Comparison of ENCODE assay signal across 8 cellular contexts in the genomic region with DNA sequence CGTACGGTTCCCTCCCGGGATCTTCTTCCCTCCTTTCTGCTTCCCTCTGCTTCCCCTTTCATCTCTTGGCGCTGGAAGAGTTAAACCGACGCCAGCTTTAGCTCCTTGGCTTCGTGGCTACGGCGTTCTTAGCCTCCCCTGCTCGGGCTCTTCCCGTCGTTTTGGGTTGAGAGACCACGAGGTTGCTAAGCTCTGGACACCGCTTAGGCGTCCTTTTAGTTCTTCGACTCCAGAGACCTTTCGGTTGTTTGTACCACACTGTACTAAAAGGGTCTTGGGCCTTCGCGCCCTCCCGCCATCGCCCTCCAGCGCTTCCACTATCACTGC. TPM values are rescaled to one million over a fixed set of nuclear protein-coding genes. Genes with fewer than 3 reads are reported as not detected.
A peak's percentile ranks its signal among the peaks of the same experiment; 100 is the strongest.
DNase-seq lines count a peak whose midpoint lies in the region; ATAC-seq, FAIRE-seq and TF ChIP-seq lines count a peak whose summit lies in the region.

No MANE protein-coding gene starts in this region.

- no peak overlapping the region for H2BK20ac ChIP-seq in H9 (ENCODE audit: low read depth, low read length, poor library complexity, severe bottlenecking)

- intact Hi-C loops in HepG2 (cut with micrococcal nuclease; ENCODE audit: unreplicated experiment) = no loop called here

- no peak overlapping the region for H2BK120ac ChIP-seq in H9 (ENCODE audit: low read depth, low read length, poor library complexity, severe bottlenecking)

- no CpG with 5 or more reads among the region's 22 CpGs for WGBS in H9 (ENCODE audit: extremely low coverage, insufficient read length, low lambda C conversion rate)
- WGBS in HepG2 (ENCODE audit: low lambda C conversion rate) = under 1% methylated on average over 20 of the region's 22 CpGs

- H3K23me2 ChIP-seq in H9 (ENCODE audit: insufficient read length, low read depth, low read length, poor library complexity, severe bottlenecking) = peaks cover 7% of the 10 kb centered on the region

- H3K4me2 ChIP-seq in H9 (ENCODE audit: insufficient read depth, insufficient read length, low read length) (peak overlapping the region; percentile 58), OCI-LY3 (ENCODE audit: low read length) (peak overlapping the region; percentile 65), HepG2 (ENCODE audit: low read depth, low read length) (peak overlapping the region; percentile 88)

- H3K4me1 ChIP-seq in H9 (ENCODE audit: insufficient read depth, low read length) = no peaks in the 10 kb centered on the region
- H3K4me1 ChIP-seq in OCI-LY3 (ENCODE audit: low read length) = peaks cover 18% of the 10 kb centered on the region
- peaks cover 37% of the 10 kb centered on the region for H3K4me1 ChIP-seq in HepG2 (ENCODE audit: insufficient read depth, low read length)

- H2BK12ac ChIP-seq in H9 (ENCODE audit: insufficient read length, low read depth, low read length) = peak overlapping the region; percentile 46

- no peaks in the 10 kb centered on the region; the same call in 1 of the 2 replicates for H3K27me3 Mint-ChIP-seq in H9 (ENCODE audit: low read depth)

- no peak overlapping the region for H2AFZ ChIP-seq in H9 (ENCODE audit: low read length)
- H2AFZ ChIP-seq in OCI-LY3 (ENCODE audit: low read depth, low read length) = 0 out of 2 replicates have a peak overlapping the region, but pooled peaks have one; percentile 83
- no peak overlapping the region for H2AFZ ChIP-seq in HepG2 (ENCODE audit: low read length)

- no peak overlapping the region for H2BK15ac ChIP-seq in H9 (ENCODE audit: low read depth, low read length)

- H3K9me3 ChIP-seq in H9 (ENCODE audit: control insufficient read depth, low read depth, low read length) = no peaks in the 10 kb centered on the region
- no peaks in the 10 kb centered on the region for H3K9me3 ChIP-seq in OCI-LY3 (ENCODE audit: insufficient read depth, low read length)
- H3K9me3 ChIP-seq in HepG2 (ENCODE audit: low read length) = no peaks in the 10 kb centered on the region

- peak overlapping the region; percentile 29; the same call in 1 of the 2 replicates for H3K4ac ChIP-seq in H9 (ENCODE audit: low read depth, low read length)

- H4K5ac ChIP-seq in H9 (ENCODE audit: insufficient read length, low read depth, low read length) = peak overlapping the region; percentile 36

- H3K36me3 Mint-ChIP-seq in H9 (ENCODE audit: insufficient read depth in 1 of 3, low read depth in 3 of 3) = peaks cover 18 to 48% (median 48%) of the 10 kb centered on the region in 3 experiments; a peak in 6 of 7 replicates

- TF ChIP-seq EP300 in HepG2 (IDR thresholded peaks at IDR 0.05; ENCODE audit: low read depth in 2 of 2, low read length in 2 of 2) (no peak), HepG2 (CRISPR knock-in tag; IDR thresholded peaks at IDR 0.05; ENCODE audit: borderline replicate concordance) (no peak; the same call in 1 of the 2 replicates)

- no peaks in the 10 kb centered on the region for H3K79me1 ChIP-seq in H9 (ENCODE audit: insufficient read depth, low read depth, low read length, poor library complexity, severe bottlenecking)

- peak overlapping the region; percentile 99 for H3K9ac ChIP-seq in H9 (ENCODE audit: extremely low read depth, insufficient read length, low read length)
- H3K9ac ChIP-seq in OCI-LY3 (ENCODE audit: low read length) = peak overlapping the region; percentile 81
- peak overlapping the region; percentile 100 for H3K9ac ChIP-seq in HepG2 (ENCODE audit: insufficient read depth, low read depth, low read length)

- peak overlapping the region; percentile 68 for H4K8ac ChIP-seq in H9 (replicated peaks; ENCODE audit: insufficient read length, low read depth, low read length)

- peak overlapping the region; percentile 99 for H3K18ac ChIP-seq in H9 (ENCODE audit: insufficient read length, low read depth, low read length)

- H2BK5ac ChIP-seq in H9 (ENCODE audit: insufficient read length, low read length) = peak overlapping the region; percentile 79

- H3K4me1 Mint-ChIP-seq in H9 = peaks cover 15 to 23% of the 10 kb centered on the region in 2 experiments

- no peak overlapping the region for H3K23ac ChIP-seq in H9 (ENCODE audit: insufficient read length, low read depth, low read length)

- no peak for TF ChIP-seq RAD21 in HepG2 (CRISPR knock-in tag; IDR thresholded peaks at IDR 0.05)

- no peak for FAIRE-seq in HepG2 (lab: Jason Lieb, UNC)

- DNase-seq in NCI-H1105 treated with DMSO at 0.1 percent for 48 hours (lab: John Stamatoyannopoulos, UW) = peak; percentile 46
- DNase-seq in NCI-H1105 (lab: John Stamatoyannopoulos, UW) = no peak
- no peak for DNase-seq in H9
- DNase-seq in HepG2 (ENCODE audit: low spot score) = peak; percentile 18
- peak; percentile 57 for DNase-seq in superior temporal gyrus (ENCODE audit: extremely low spot score)
- DNase-seq in putamen (ENCODE audit: low spot score) = no peak

- peak overlapping the region; percentile 1 for H4K91ac ChIP-seq in H9 (ENCODE audit: insufficient read length, low read depth, low read length)

- H3K14ac ChIP-seq in H9 (ENCODE audit: insufficient read depth, low read length) = peak overlapping the region; percentile 99

- H3K9me3 Mint-ChIP-seq in H9 = peaks cover 0 to 2% of the 10 kb centered on the region in 2 experiments; a peak in 2 of 5 replicates

- H3K4me3 ChIP-seq in OCI-LY3 (ENCODE audit: low read length) (peak overlapping the region; percentile 91), HepG2 (replicated peaks in 1 of 3; ENCODE audit: insufficient read depth in 1 of 3, low read depth in 2 of 3, low read length in 3 of 3) (peak overlapping the region; percentile 89 to 97 (median 90))

- TF ChIP-seq CTCF in H9 (conservative IDR thresholded peaks at IDR 0.05) (no peak), OCI-LY3 (IDR thresholded peaks at IDR 0.05; ENCODE audit: low read depth, low read length) (no peak), HepG2 (CRISPR knock-in tag; IDR thresholded peaks at IDR 0.05) (no peak)

- CTCF ChIA-PET in HepG2 (lab: Yijun Ruan, JAX; ENCODE audit: low intra/inter-chr PET ratio, low total read pairs) = no interaction called here

- no peak overlapping the region for H2AK5ac ChIP-seq in H9 (ENCODE audit: insufficient read length, low read length)

- peak overlapping the region; percentile 93 to 98 for H3K4me3 Mint-ChIP-seq in H9

- POLR2A ChIA-PET in HepG2 (lab: Yijun Ruan, JAX) = interaction anchor here (0.9 to 3.9 kb wide), 7 partner anchors 10 to 31 kb away, joined by 3 to 93 read pairs (median 6); partner anchors contain the start of gene ATXN3

- H3K79me2 ChIP-seq in H9 (ENCODE audit: insufficient read depth, low read length) = no peaks in the 10 kb centered on the region; the same call in 1 of the 2 replicates
- peaks cover 60% of the 10 kb centered on the region for H3K79me2 ChIP-seq in OCI-LY3 (ENCODE audit: low read length)
- H3K79me2 ChIP-seq in HepG2 (ENCODE audit: insufficient read depth, low read length) = peaks cover 24% of the 10 kb centered on the region

- peak overlapping the region; percentile 77 for H3K56ac ChIP-seq in H9 (ENCODE audit: insufficient read length, low read depth, low read length)

- ATAC-seq in HepG2 = peak; percentile 44

- in situ Hi-C loops in HepG2 (cut with HindIII; ENCODE audit: extremely low pct_ligation_motif_present, low pct_unique_long_range_greater_than_20kb) = no loop called here

- BruUV-seq in HepG2 (replicated peaks; lab: Mats Ljungman, UMichigan) = TSS peak; percentile 70

- H3K27ac ChIP-seq in H9 (ENCODE audit: insufficient read length, low read depth, low read length) (peak overlapping the region; percentile 34), OCI-LY3 (ENCODE audit: low read length) (peak overlapping the region; percentile 53), cingulate gyrus (ENCODE audit: low read depth, low read length) (peak overlapping the region; percentile 90), HepG2 (ENCODE audit: extremely low read length, insufficient read depth, low read length) (peak overlapping the region; percentile 94)

- TF ChIP-seq POLR2A in HepG2 (IDR thresholded peaks at IDR 0.05; ENCODE audit: insufficient read depth in 1 of 2, low read depth in 2 of 2, low read length in 2 of 2) = no peak

- H3T11ph ChIP-seq in H9 (ENCODE audit: low read length) = no peak overlapping the region

- H3K27me3 ChIP-seq in H9 (ENCODE audit: insufficient read depth, low read length) (no peaks in the 10 kb centered on the region), OCI-LY3 (ENCODE audit: low read depth, low read length) (no peaks in the 10 kb centered on the region), HepG2 (ENCODE audit: control insufficient read depth in 1 of 2, insufficient read depth in 2 of 2, low read length in 2 of 2) (no peaks in the 10 kb centered on the region; a peak in 1 of 5 replicates)

- H4K20me1 ChIP-seq in H9 (ENCODE audit: control insufficient read depth, insufficient read depth, insufficient read length) (no peaks in the 10 kb centered on the region), OCI-LY3 (ENCODE audit: insufficient read depth, low read length) (no peaks in the 10 kb centered on the region), HepG2 (ENCODE audit: insufficient read depth, low read length) (no peaks in the 10 kb centered on the region)

- peak overlapping the region; percentile 100 for H3K27ac Mint-ChIP-seq in H9

- H3K36me3 ChIP-seq in OCI-LY3 (replicated peaks; ENCODE audit: low read depth, low read length) = peaks cover 25% of the 10 kb centered on the region
- peaks cover 0 to 3% of the 10 kb centered on the region in 2 experiments; a peak in 3 of 5 replicates for H3K36me3 ChIP-seq in HepG2 (replicated peaks in 1 of 2; ENCODE audit: control insufficient read depth in 1 of 2, insufficient read depth in 2 of 2, low read length in 2 of 2)

RNA-seq across cellular contexts. Expression of gene CPSF2, which starts 0.5 kb away (rescaled TPM):
- total RNA-seq in H9 (2021) (106 and 108 TPM in 2 replicates), HepG2 (2016; rRNA removed; fragmentation: Illumina TruSeq; extraction: Trizol) (67.9 and 126 TPM in 2 replicates)
- total RNA-seq in HepG2 (2016; cell fraction: cytosol; rRNA removed; fragmentation: Illumina TruSeq; extraction: Trizol; ENCODE audit: low read depth) = 5.2 and 6.2 TPM in 2 replicates
- 71.1 and 122 TPM in 2 replicates for total RNA-seq in HepG2 (2016; cell fraction: insoluble cytoplasmic fraction; rRNA removed; fragmentation: Illumina TruSeq; extraction: Trizol)
- 23.7 and 26.0 TPM in 2 replicates for total RNA-seq in HepG2 (2016; cell fraction: membrane; rRNA removed; fragmentation: Illumina TruSeq; extraction: Trizol)
- 34.9 and 39.9 TPM in 2 replicates for total RNA-seq in HepG2 (2016; cell fraction: nucleus; rRNA removed; fragmentation: Illumina TruSeq; extraction: Trizol)
- 10.7 and 14.3 TPM in 2 replicates for polyA plus RNA-seq in HepG2 (2011; rRNA removed)
- polyA plus RNA-seq in HepG2 (2011; cell fraction: cytosol; rRNA removed) = 4.9 and 7.7 TPM in 2 replicates
- 5.0 and 6.4 TPM in 2 replicates for polyA plus RNA-seq in HepG2 (2011; cell fraction: nucleus; rRNA removed)
- 27.2 and 30.2 TPM in 2 replicates for polyA plus RNA-seq in HepG2 (2012)
- 1.8 and 2.2 TPM in 2 replicates for polyA plus RNA-seq in HepG2 (2016; cell fraction: cytosol; fragmentation: Illumina TruSeq; extraction: Trizol; ENCODE audit: low read depth)
- polyA plus RNA-seq in HepG2 (2016; cell fraction: insoluble cytoplasmic fraction; fragmentation: Illumina TruSeq; extraction: Trizol; ENCODE audit: low read depth) = 70.0 and 76.2 TPM in 2 replicates
- 7.1 and 7.7 TPM in 2 replicates for polyA plus RNA-seq in HepG2 (2016; cell fraction: membrane; fragmentation: Illumina TruSeq; extraction: Trizol; ENCODE audit: low read depth)
- polyA plus RNA-seq in HepG2 (2016; cell fraction: nucleus; fragmentation: Illumina TruSeq; extraction: Trizol; ENCODE audit: insufficient read depth, low read depth) = 28.6 and 32.2 TPM in 2 replicates
- 24.1 and 74.5 TPM in 2 replicates for polyA minus RNA-seq in HepG2 (2011; rRNA and poly(A)+ RNA removed; ENCODE audit: low replicate concordance)
- 17.9 and 23.4 TPM in 2 replicates for polyA minus RNA-seq in HepG2 (2011; cell fraction: cytosol; rRNA and poly(A)+ RNA removed)
- 18.8 and 29.1 TPM in 2 replicates for polyA minus RNA-seq in HepG2 (2011; cell fraction: nucleus; rRNA and poly(A)+ RNA removed)

RNA-seq across cellular contexts. Expression of gene NDUFB1, which starts 0.8 kb away (rescaled TPM):
- total RNA-seq in H9 (2021) (147 and 153 TPM in 2 replicates), HepG2 (2016; rRNA removed; fragmentation: Illumina TruSeq; extraction: Trizol) (281 and 308 TPM in 2 replicates)
- total RNA-seq in HepG2 (2016; cell fraction: cytosol; rRNA removed; fragmentation: Illumina TruSeq; extraction: Trizol; ENCODE audit: low read depth) = 148 and 180 TPM in 2 replicates
- total RNA-seq in HepG2 (2016; cell fraction: insoluble cytoplasmic fraction; rRNA removed; fragmentation: Illumina TruSeq; extraction: Trizol) = 301 and 366 TPM in 2 replicates
- total RNA-seq in HepG2 (2016; cell fraction: membrane; rRNA removed; fragmentation: Illumina TruSeq; extraction: Trizol) = 205 and 231 TPM in 2 replicates
- total RNA-seq in HepG2 (2016; cell fraction: nucleus; rRNA removed; fragmentation: Illumina TruSeq; extraction: Trizol) = 97.1 and 99.3 TPM in 2 replicates
- 161 and 181 TPM in 2 replicates for polyA plus RNA-seq in HepG2 (2011; rRNA removed)
- 81.2 and 134 TPM in 2 replicates for polyA plus RNA-seq in HepG2 (2011; cell fraction: cytosol; rRNA removed)
- polyA plus RNA-seq in HepG2 (2011; cell fraction: nucleus; rRNA removed) = 34.4 and 63.6 TPM in 2 replicates
- 200 and 215 TPM in 2 replicates for polyA plus RNA-seq in HepG2 (2012)
- polyA plus RNA-seq in HepG2 (2016; cell fraction: cytosol; fragmentation: Illumina TruSeq; extraction: Trizol; ENCODE audit: low read depth) = 129 and 163 TPM in 2 replicates
- polyA plus RNA-seq in HepG2 (2016; cell fraction: insoluble cytoplasmic fraction; fragmentation: Illumina TruSeq; extraction: Trizol; ENCODE audit: low read depth) = 299 and 333 TPM in 2 replicates
- polyA plus RNA-seq in HepG2 (2016; cell fraction: membrane; fragmentation: Illumina TruSeq; extraction: Trizol; ENCODE audit: low read depth) = 160 and 196 TPM in 2 replicates
- 160 and 173 TPM in 2 replicates for polyA plus RNA-seq in HepG2 (2016; cell fraction: nucleus; fragmentation: Illumina TruSeq; extraction: Trizol; ENCODE audit: insufficient read depth, low read depth)
- 10.0 and 87.1 TPM in 2 replicates for polyA minus RNA-seq in HepG2 (2011; rRNA and poly(A)+ RNA removed; ENCODE audit: low replicate concordance)
- polyA minus RNA-seq in HepG2 (2011; cell fraction: cytosol; rRNA and poly(A)+ RNA removed) = 6.1 and 9.8 TPM in 2 replicates
- polyA minus RNA-seq in HepG2 (2011; cell fraction: nucleus; rRNA and poly(A)+ RNA removed) = 27.4 and 28.5 TPM in 2 replicates

RNA-seq across cellular contexts. Expression of gene ATXN3, which starts 15.9 kb away (rescaled TPM):
- total RNA-seq in H9 (2021) (26.7 and 29.7 TPM in 2 replicates), HepG2 (2016; rRNA removed; fragmentation: Illumina TruSeq; extraction: Trizol) (17.3 and 30.2 TPM in 2 replicates)
- 8.2 and 12.8 TPM in 2 replicates for total RNA-seq in HepG2 (2016; cell fraction: cytosol; rRNA removed; fragmentation: Illumina TruSeq; extraction: Trizol; ENCODE audit: low read depth)
- 17.9 and 30.9 TPM in 2 replicates for total RNA-seq in HepG2 (2016; cell fraction: insoluble cytoplasmic fraction; rRNA removed; fragmentation: Illumina TruSeq; extraction: Trizol)
- 10.9 and 11.2 TPM in 2 replicates for total RNA-seq in HepG2 (2016; cell fraction: membrane; rRNA removed; fragmentation: Illumina TruSeq; extraction: Trizol)
- 9.1 and 10.8 TPM in 2 replicates for total RNA-seq in HepG2 (2016; cell fraction: nucleus; rRNA removed; fragmentation: Illumina TruSeq; extraction: Trizol)
- 12.1 and 14.9 TPM in 2 replicates for polyA plus RNA-seq in HepG2 (2011; rRNA removed)
- 3.8 and 8.6 TPM in 2 replicates for polyA plus RNA-seq in HepG2 (2011; cell fraction: cytosol; rRNA removed)
- polyA plus RNA-seq in HepG2 (2011; cell fraction: nucleus; rRNA removed) = 9.3 and 13.5 TPM in 2 replicates
- polyA plus RNA-seq in HepG2 (2012) = 23.7 and 26.2 TPM in 2 replicates
- polyA plus RNA-seq in HepG2 (2016; cell fraction: cytosol; fragmentation: Illumina TruSeq; extraction: Trizol; ENCODE audit: low read depth) = 5.5 and 6.3 TPM in 2 replicates
- 23.9 and 31.5 TPM in 2 replicates for polyA plus RNA-seq in HepG2 (2016; cell fraction: insoluble cytoplasmic fraction; fragmentation: Illumina TruSeq; extraction: Trizol; ENCODE audit: low read depth)
- polyA plus RNA-seq in HepG2 (2016; cell fraction: membrane; fragmentation: Illumina TruSeq; extraction: Trizol; ENCODE audit: low read depth) = 8.0 and 8.3 TPM in 2 replicates
- 12.2 and 14.0 TPM in 2 replicates for polyA plus RNA-seq in HepG2 (2016; cell fraction: nucleus; fragmentation: Illumina TruSeq; extraction: Trizol; ENCODE audit: insufficient read depth, low read depth)
- polyA minus RNA-seq in HepG2 (2011; rRNA and poly(A)+ RNA removed; ENCODE audit: low replicate concordance) = 6.6 and 8.1 TPM in 2 replicates
- 6.9 and 11.4 TPM in 2 replicates for polyA minus RNA-seq in HepG2 (2011; cell fraction: cytosol; rRNA and poly(A)+ RNA removed)
- polyA minus RNA-seq in HepG2 (2011; cell fraction: nucleus; rRNA and poly(A)+ RNA removed) = 30.8 and 48.7 TPM in 2 replicates

Comparison
In these comparisons a context has a peak if more than half of its experiments do, and no peak if none do; other contexts are left out.
1. DNase-seq: peak in NCI-H1105 treated with DMSO at 0.1 percent for 48 hours (single experiment), HepG2 (single experiment) and superior temporal gyrus (single experiment); none in NCI-H1105 (single experiment), H9 (single experiment) and putamen (single experiment).
2. H3K27ac ChIP-seq: peak in every context shown above with its lines; median percentile 94 in HepG2; 90 in cingulate gyrus; 53 in OCI-LY3; 34 in H9.
3. Peak in every context shown above with its lines, with median percentiles within 50 percentile points of each other: H3K4me2 ChIP-seq and H3K9ac ChIP-seq.